ENCODE assay signal across 1 cellular context in genomic region chr22:37185646-37186227, GRCh38.
TF ChIP-seq lines count a peak whose summit lies in the region.

No MANE protein-coding gene starts in this region.

TF ChIP-seq in K562, 482 proteins besides CTCF, POLR2A, EP300 and RAD21:
- TF ChIP-seq THRB (CRISPR knock-in tag; conservative IDR thresholded peaks at IDR 0.05), result no peak
- no peak for TF ChIP-seq ZNF444 (CRISPR knock-in tag; IDR thresholded peaks at IDR 0.05)
- TF ChIP-seq ZNF277 (CRISPR knock-in tag; IDR thresholded peaks at IDR 0.05; ENCODE audit: borderline replicate concordance), result no peak
- no peak for TF ChIP-seq SIRT6 (IDR thresholded peaks at IDR 0.05; ENCODE audit: low read depth, low read length)
- TF ChIP-seq MECOM (CRISPR knock-in tag; IDR thresholded peaks at IDR 0.05), result no peak
- no peak for TF ChIP-seq U2AF2 (optimal IDR thresholded peaks at IDR 0.05; ENCODE audit: low read depth, low read length)
- no peak for TF ChIP-seq PHF20 (IDR thresholded peaks at IDR 0.05; ENCODE audit: partially characterized antibody)
- no peak for TF ChIP-seq CTCFL (IDR thresholded peaks at IDR 0.05; ENCODE audit: borderline replicate concordance, insufficient read depth, low read depth, low read length, poor library complexity, severe bottlenecking)
- no peak for TF ChIP-seq E2F8 (IDR thresholded peaks at IDR 0.05; ENCODE audit: low read depth, partially characterized antibody)
- no peak for TF ChIP-seq STAG1 (CRISPR knock-in tag; IDR thresholded peaks at IDR 0.05; ENCODE audit: borderline replicate concordance)
- no peak for TF ChIP-seq RBFOX2 (IDR thresholded peaks at IDR 0.05; ENCODE audit: low read depth, low read length)
- TF ChIP-seq CBX3 (IDR thresholded peaks at IDR 0.05; ENCODE audit: borderline replicate concordance in 1 of 2, low read length in 2 of 2), result no peak
- TF ChIP-seq MAZ (CRISPR knock-in tag; conservative IDR thresholded peaks at IDR 0.05 in 1 of 2, IDR thresholded peaks at IDR 0.05 in 1 of 2), result no peak
- TF ChIP-seq NONO (IDR thresholded peaks at IDR 0.05; ENCODE audit: low read depth in 2 of 2, low read length in 1 of 2), result no peak
- TF ChIP-seq MAFF (IDR thresholded peaks at IDR 0.05; ENCODE audit: low read length), result no peak
- no peak for TF ChIP-seq ZNF668 (CRISPR knock-in tag; IDR thresholded peaks at IDR 0.05)
- TF ChIP-seq ETV6 (IDR thresholded peaks at IDR 0.05; ENCODE audit: borderline replicate concordance in 1 of 2, low read depth in 2 of 2, low read length in 1 of 2), result no peak
- no peak for TF ChIP-seq ETV6 (CRISPR knock-in tag; IDR thresholded peaks at IDR 0.05; ENCODE audit: borderline replicate concordance)
- no peak for TF ChIP-seq ZSCAN32 (CRISPR knock-in tag; IDR thresholded peaks at IDR 0.05)
